Comparison of ENCODE assay signal across 9 cellular contexts in genomic region chr10:14971867-14972448, GRCh38. TPM values are rescaled to one million over a fixed set of nuclear protein-coding genes. Genes with fewer than 3 reads are reported as not detected.
DNase-seq lines count a peak whose midpoint lies in the region; ATAC-seq, FAIRE-seq and TF ChIP-seq lines count a peak whose summit lies in the region.
"Had no signal": no experiment of that assay in that cellular context is flagged by ENCODE, and none has a peak within 500 bp of the region (broad histone marks: within the 10 kb centered on the region; RNA-seq: fewer than 3 reads in every experiment).

No MANE protein-coding gene starts in this region.

- peak; percentile 54 to 56 (median 54) for TF ChIP-seq CTCF in H1 (IDR thresholded peaks at IDR 0.05; ENCODE audit: control extremely low read depth in 1 of 3, insufficient read depth in 1 of 3, low read depth in 1 of 3, low read length in 3 of 3)
- TF ChIP-seq CTCF in pancreas (IDR thresholded peaks at IDR 0.05): peak in 3 of 4 donors; percentile 26 to 39 (median 36)

- no peak overlapping the region for H4K91ac ChIP-seq in H1 (replicated peaks; ENCODE audit: insufficient read length, low read length)

- POLR2A ChIA-PET in H1 (lab: Charles Lee; ENCODE audit: partially characterized antibody): interaction anchor here (0.7 kb wide), 1 partner anchor 160 kb away, joined by 5 read pairs; no protein-coding TSS in a partner anchor

- H3K9me3 ChIP-seq in H1 (ENCODE audit: insufficient read depth in 2 of 2, low read depth in 1 of 2, low read length in 1 of 2) (no peaks in the 10 kb centered on the region), pancreas (no peaks in the 10 kb centered on the region)

- no peak overlapping the region for H4K5ac ChIP-seq in H1 (ENCODE audit: insufficient read length, low read depth, low read length)

- H2BK5ac ChIP-seq in H1 (ENCODE audit: low read depth, low read length): no peak overlapping the region

- H4K20me1 ChIP-seq in H1 (replicated peaks in 1 of 2; ENCODE audit: control insufficient read depth in 1 of 2, insufficient read depth in 2 of 2, low read length in 2 of 2): no peaks in the 10 kb centered on the region

- H3K23ac ChIP-seq in H1 (ENCODE audit: insufficient read length): no peak overlapping the region

- H3K79me1 ChIP-seq in H1 (ENCODE audit: low read depth, low read length): no peaks in the 10 kb centered on the region

- DNase-seq in ACHN (peak; percentile 31), GM18507 (ENCODE audit: extremely low spot score, insufficient read length, low read depth) (no peak), H1 (ENCODE audit: low read depth in 1 of 2, low spot score in 2 of 2) (peak in 1 of 2 experiments; percentile 63), pancreas (no peak), mesenteric fat pad (ENCODE audit: low spot score) (no peak), SHP77 treated with DMSO at 0.1 percent for 48 hours (lab: John Stamatoyannopoulos, UW) (no peak)
- peak; percentile 45 for DNase-seq in activated CD4-positive, CD25-positive, alpha-beta regulatory T cell treated with anti-CD3 and anti-CD28 coated beads, Interleukin-2, amount 50 U/mL, for 72 hours

- H3K79me2 ChIP-seq in H1 (ENCODE audit: control insufficient read depth in 1 of 2, insufficient read depth in 2 of 2, low read length in 2 of 2): no peaks in the 10 kb centered on the region

- no peak for TF ChIP-seq POLR2A in H1 (IDR thresholded peaks at IDR 0.05; ENCODE audit: control extremely low read depth in 1 of 2, low read depth in 2 of 2, low read length in 2 of 2)

- H2AK5ac ChIP-seq in H1 (ENCODE audit: low read depth, low read length): no peak overlapping the region

- H3K18ac ChIP-seq in H1 (ENCODE audit: extremely low read depth, low read length): no peak overlapping the region

- no peak overlapping the region for H2BK20ac ChIP-seq in H1 (ENCODE audit: low read length)

- no peak for TF ChIP-seq EP300 in H1 (IDR thresholded peaks at IDR 0.05; ENCODE audit: borderline replicate concordance in 1 of 2, low read depth in 2 of 2, low read length in 2 of 2)

- no peak overlapping the region for H2AFZ ChIP-seq in H1 (ENCODE audit: low read length)

- no peaks in the 10 kb centered on the region for H3K23me2 ChIP-seq in H1 (ENCODE audit: low read depth, low read length)

- H3K4me2 ChIP-seq in H1 (ENCODE audit: insufficient read depth in 1 of 2, low read depth in 2 of 2, low read length in 2 of 2): no peak overlapping the region

- H3K36me3 ChIP-seq in H1 (ENCODE audit: control insufficient read depth in 2 of 4, insufficient read depth in 4 of 4, low read length in 3 of 4) (no peaks in the 10 kb centered on the region), pancreas (no peaks in the 10 kb centered on the region)

- intact Hi-C loops in pancreas (cut with DNase I): no loop called here

- H3K27ac ChIP-seq in H1 (ENCODE audit: low read depth, low read length) (no peak overlapping the region), pancreas (no peak overlapping the region)

- 47% methylated on average over 4 of the region's 4 CpGs; no CpG with 5 or more reads in 1 of the 2 experiments for WGBS in H1 (ENCODE audit: extremely low coverage in 1 of 2, insufficient coverage in 1 of 2, insufficient read length in 1 of 2, insufficient replicate concordance in 2 of 2, low coverage in 1 of 2, low lambda C conversion rate in 2 of 2, missing lambda C conversion rate in 1 of 2), 2 experiments
- WGBS in pancreas, 2 donors: 58 to 59% methylated on average over 4 of the region's 4 CpGs

- no peak overlapping the region for H3K56ac ChIP-seq in H1 (replicated peaks; ENCODE audit: insufficient read length, low read depth, low read length)

- H3K14ac ChIP-seq in H1 (ENCODE audit: insufficient read length): no peak overlapping the region

- peak; percentile 60 to 70 for TF ChIP-seq RAD21 in H1 (IDR thresholded peaks at IDR 0.05 in 1 of 2, conservative IDR thresholded peaks at IDR 0.05 in 1 of 2; ENCODE audit: low read depth in 2 of 2, low read length in 2 of 2)

- H2BK12ac ChIP-seq in H1 (ENCODE audit: low read depth, low read length): no peak overlapping the region

- H3K4ac ChIP-seq in H1 (replicated peaks; ENCODE audit: insufficient read length, low read depth, low read length): no peak overlapping the region

- FAIRE-seq in GM18507 (lab: Jason Lieb, UNC) (peak; percentile 62), H1 (lab: Jason Lieb, UNC) (no peak), pancreas (lab: Jason Lieb, UNC) (no peak)

- H4K8ac ChIP-seq in H1 (ENCODE audit: extremely low read depth, insufficient read depth, low read length): no peak overlapping the region

- in situ Hi-C loops in ACHN (cut with HindIII; ENCODE audit: low pct_ligation_motif_present, low pct_unique_long_range_greater_than_20kb, low sequenced_read_pairs): no loop called here

- H3K4me1 ChIP-seq in H1 (replicated peaks in 1 of 4; ENCODE audit: control insufficient read depth in 3 of 4, insufficient read depth in 4 of 4, low read length in 3 of 4) (no peaks in the 10 kb centered on the region), pancreas (no peaks in the 10 kb centered on the region)

- CTCF ChIA-PET in H1 (lab: Charles Lee; ENCODE audit: partially characterized antibody): interaction anchor here (0.6 to 3.1 kb wide), 35 partner anchors 9 to 631 kb away, joined by 3 to 24 read pairs (median 3); partner anchors contain the start of genes DCLRE1C and MEIG1

- H3K4me3 ChIP-seq in H1 (ENCODE audit: extremely low read depth in 1 of 4, insufficient read depth in 2 of 4, low read depth in 3 of 4, low read length in 4 of 4) (no peak overlapping the region), pancreas (no peak overlapping the region)

- no peak overlapping the region for H2BK15ac ChIP-seq in H1 (ENCODE audit: low read length)

- H3K9ac ChIP-seq in H1 (replicated peaks in 1 of 4; ENCODE audit: extremely low read depth in 1 of 4, low read depth in 3 of 4, low read length in 3 of 4): no peak overlapping the region

- ATAC-seq in pancreas (peak in 2 of 4 donors; percentile 59), GM19452 (IDR thresholded peaks at IDR 0.05; ENCODE audit: unreplicated experiment) (no peak)

- H2BK120ac ChIP-seq in H1 (replicated peaks; ENCODE audit: low read depth, low read length): no peak overlapping the region

- H3K27me3 ChIP-seq in H1 (replicated peaks in 1 of 4; ENCODE audit: control insufficient read depth in 3 of 4, extremely low read depth in 1 of 4, insufficient read depth in 3 of 4, low read length in 3 of 4) (no peaks in the 10 kb centered on the region; a peak in 2 of 7 replicates), pancreas (no peaks in the 10 kb centered on the region)

TF ChIP-seq in H1, 55 proteins besides CTCF, POLR2A, EP300 and RAD21:
- no peak for TF ChIP-seq SIRT6 (IDR thresholded peaks at IDR 0.05; ENCODE audit: low read length)
- no peak for TF ChIP-seq ATF3 (IDR thresholded peaks at IDR 0.05; ENCODE audit: insufficient read depth, low read depth, low read length)
- no peak for TF ChIP-seq TCF12 (IDR thresholded peaks at IDR 0.05; ENCODE audit: low read depth, low read length)
- no peak for TF ChIP-seq BCL11A (IDR thresholded peaks at IDR 0.05; ENCODE audit: low read depth in 2 of 2, low read length in 2 of 2)
- TF ChIP-seq GABPA (IDR thresholded peaks at IDR 0.05; ENCODE audit: borderline replicate concordance, insufficient read depth, low read length): no peak
- no peak for TF ChIP-seq TAF7 (optimal IDR thresholded peaks at IDR 0.05; ENCODE audit: borderline replicate concordance, low read depth, low read length)
- no peak for TF ChIP-seq CBX8 (IDR thresholded peaks at IDR 0.05; ENCODE audit: borderline replicate concordance, low read depth, low read length)
- TF ChIP-seq USF2 (IDR thresholded peaks at IDR 0.05; ENCODE audit: low read length): no peak
- no peak for TF ChIP-seq SP2 (IDR thresholded peaks at IDR 0.05; ENCODE audit: low read length)
- no peak for TF ChIP-seq KDM5A (IDR thresholded peaks at IDR 0.05; ENCODE audit: low read length)
- TF ChIP-seq FOSL1 (IDR thresholded peaks at IDR 0.05; ENCODE audit: insufficient read depth, low read depth, low read length): no peak
- no peak for TF ChIP-seq NRF1 (IDR thresholded peaks at IDR 0.05; ENCODE audit: low read depth, low read length)

RNA-seq across cellular contexts. Expression of gene MEIG1, which starts 12.8 kb away (rescaled TPM):
- not detected in 2 replicates for total RNA-seq in H1 (2021; fragmentation: NEBNext Ultra II Directional; extraction: Animal tissue kit (Norgen Biotek cat#: 25700))
- polyA plus RNA-seq in H1 (2011; rRNA removed) (not detected in 2 replicates), pancreas (1 to 10 TPM in 1 of 2 donors, not detected in 1; 1.5 TPM)
- polyA plus RNA-seq in H1 (2011; cell fraction: cytosol; rRNA removed): not detected
- not detected for polyA plus RNA-seq in H1 (2011; cell fraction: nucleus; rRNA removed)
- not detected in 4 replicates for polyA plus RNA-seq in H1 (2012, experiment 1 of 2)
- polyA plus RNA-seq in H1 (2012, experiment 2 of 2): not detected
- not detected for polyA plus RNA-seq in H1 (2013, experiment 1 of 2)
- 0.26 TPM for polyA plus RNA-seq in H1 (2013, experiment 2 of 2)
- not detected in 2 replicates for polyA minus RNA-seq in H1 (2011; rRNA and poly(A)+ RNA removed)
- polyA minus RNA-seq in H1 (2011; cell fraction: cytosol; rRNA and poly(A)+ RNA removed): not detected
- not detected for polyA minus RNA-seq in H1 (2011; cell fraction: nucleus; rRNA and poly(A)+ RNA removed)
- total RNA-seq in pancreas (under 1 TPM in 1 of 6 donors, not detected in 5; 0.44 TPM), mesenteric fat pad (not detected)
- total RNA-seq: temporal lobe had no signal

RNA-seq across cellular contexts. Expression of gene DCLRE1C, which starts 18.1 kb away (rescaled TPM):
- 5.6 and 7.4 TPM in 2 replicates for total RNA-seq in H1 (2021; fragmentation: NEBNext Ultra II Directional; extraction: Animal tissue kit (Norgen Biotek cat#: 25700))
- polyA plus RNA-seq in H1 (2011; rRNA removed) (0.64 and 0.77 TPM in 2 replicates), pancreas (1 to 10 TPM; 1.8 to 2.3 TPM)
- 1.2 TPM for polyA plus RNA-seq in H1 (2011; cell fraction: cytosol; rRNA removed)
- polyA plus RNA-seq in H1 (2011; cell fraction: nucleus; rRNA removed): 2.3 TPM
- polyA plus RNA-seq in H1 (2012, experiment 1 of 2): 3.4 to 5.6 TPM (median 4.8 TPM) in 4 replicates
- polyA plus RNA-seq in H1 (2012, experiment 2 of 2): 0.26 TPM
- polyA plus RNA-seq in H1 (2013, experiment 1 of 2): 3.3 TPM
- polyA plus RNA-seq in H1 (2013, experiment 2 of 2): 3.1 TPM
- polyA minus RNA-seq in H1 (2011; rRNA and poly(A)+ RNA removed): 5.2 and 9.4 TPM in 2 replicates
- 1.7 TPM for polyA minus RNA-seq in H1 (2011; cell fraction: cytosol; rRNA and poly(A)+ RNA removed)
- 9.9 TPM for polyA minus RNA-seq in H1 (2011; cell fraction: nucleus; rRNA and poly(A)+ RNA removed)
- total RNA-seq in pancreas (1 to 10 TPM; 3.0 to 7.0 (median 3.5) TPM), mesenteric fat pad (7.0 TPM)

Comparison
In these comparisons a context has a peak if more than half of its experiments do, and no peak if none do; other contexts are left out.
1. DNase-seq: peak in ACHN (single experiment) and activated CD4-positive, CD25-positive, alpha-beta regulatory T cell treated with anti-CD3 and anti-CD28 coated beads, Interleukin-2, amount 50 U/mL, for 72 hours (single experiment); none in GM18507 (single experiment), pancreas (0 of 6), mesenteric fat pad (single experiment) and SHP77 treated with DMSO at 0.1 percent for 48 hours (single experiment).